Comparison of ENCODE assay signal across 29 cellular contexts in genomic region chr18:10215444-10215843, GRCh38.
"Had no signal": no experiment of that assay in that cellular context is flagged by ENCODE, and none has a peak within 500 bp of the region (broad histone marks: within the 10 kb centered on the region; RNA-seq: fewer than 3 reads in every experiment).

No MANE protein-coding gene starts in this region.

- H3K27me3 ChIP-seq: dorsolateral prefrontal cortex, neutrophil, ovary, right atrium auricular region, stomach, suprapubic skin, tibial nerve, uterus had no signal

- H3K9me3 ChIP-seq: neutrophil, ovary, psoas muscle, right atrium auricular region, suprapubic skin, uterus had no signal

- H3K36me3 ChIP-seq: neutrophil, ovary, right atrium auricular region, stomach, suprapubic skin, tibial nerve, uterus had no signal

- ATAC-seq: effector memory CD8-positive, alpha-beta T cell; esophagus mucosa; left ventricle myocardium superior; psoas muscle had no signal

- H3K4me3 ChIP-seq: dorsolateral prefrontal cortex, ovary, psoas muscle, right atrium auricular region, stomach, suprapubic skin, tibial nerve, uterus had no signal

- H3K4me1 Mint-ChIP-seq: activated naive CD8-positive, alpha-beta T cell treated with anti-CD3 and anti-CD28 coated beads for 36 hours; central memory CD8-positive, alpha-beta T cell had no signal

- H3K27ac ChIP-seq: dorsolateral prefrontal cortex, ovary, psoas muscle, right atrium auricular region, stomach, suprapubic skin, tibial nerve, uterus had no signal

- H3K4me1 ChIP-seq: psoas muscle, right atrium auricular region, suprapubic skin, tibial nerve, uterus had no signal

- H3K4me3 Mint-ChIP-seq: activated CD4-positive, alpha-beta memory T cell treated with anti-CD3 and anti-CD28 coated beads for 36 hours; activated naive CD8-positive, alpha-beta T cell treated with anti-CD3 and anti-CD28 coated beads for 36 hours; central memory CD8-positive, alpha-beta T cell; effector memory CD8-positive, alpha-beta T cell; natural killer cell treated with Interleukin-12 subunit alpha and Interleukin-12 subunit beta and Interleukin-15 and Interleukin-18, amount 100 ng/mL, for 72 hours; T-helper 2 cell treated with Interferon-gamma antibody and Interleukin-4, amounts not matched to agents 5 μg/mL and 100 μg/mL, for 36 hours had no signal

- H3K27ac Mint-ChIP-seq: activated CD4-positive, alpha-beta memory T cell treated with anti-CD3 and anti-CD28 coated beads for 36 hours; activated naive CD8-positive, alpha-beta T cell treated with anti-CD3 and anti-CD28 coated beads for 36 hours; effector memory CD8-positive, alpha-beta T cell; natural killer cell treated with Interleukin-12 subunit alpha and Interleukin-12 subunit beta and Interleukin-15 and Interleukin-18, amount 100 ng/mL, for 72 hours; T-helper 2 cell treated with Interferon-gamma antibody and Interleukin-4, amounts not matched to agents 5 μg/mL and 100 μg/mL, for 36 hours had no signal

- H3K27me3 Mint-ChIP-seq: activated naive CD8-positive, alpha-beta T cell treated with anti-CD3 and anti-CD28 coated beads for 36 hours had no signal

- H3K9me3 Mint-ChIP-seq: activated CD4-positive, alpha-beta memory T cell treated with anti-CD3 and anti-CD28 coated beads for 36 hours; activated naive CD8-positive, alpha-beta T cell treated with anti-CD3 and anti-CD28 coated beads for 36 hours; natural killer cell treated with Interleukin-12 subunit alpha and Interleukin-12 subunit beta and Interleukin-15 and Interleukin-18, amount 100 ng/mL, for 72 hours had no signal

- FAIRE-seq: astrocyte, colon, endothelial cell of umbilical vein, frontal cortex, TTC549 had no signal

- H3K36me3 Mint-ChIP-seq: activated CD4-positive, alpha-beta memory T cell treated with anti-CD3 and anti-CD28 coated beads for 36 hours; activated naive CD8-positive, alpha-beta T cell treated with anti-CD3 and anti-CD28 coated beads for 36 hours; natural killer cell treated with Interleukin-12 subunit alpha and Interleukin-12 subunit beta and Interleukin-15 and Interleukin-18, amount 100 ng/mL, for 72 hours had no signal

- DNase-seq: activated CD4-positive, alpha-beta memory T cell treated with anti-CD3 and anti-CD28 coated beads for 36 hours; activated naive CD4-positive, alpha-beta T cell treated with Interleukin-2 at 50 U/mL for 16 hours; activated naive CD8-positive, alpha-beta T cell treated with anti-CD3 and anti-CD28 coated beads for 36 hours; activated T-cell treated with anti-CD3 and anti-CD28 coated beads, Interleukin-2, amount 50 U/mL, for 48 hours; dorsolateral prefrontal cortex; effector memory CD8-positive, alpha-beta T cell; hippocampal formation; left ventricle myocardium superior; mammary epithelial cell; midbrain; ovary; psoas muscle; stimulated activated CD4-positive, alpha-beta T cell treated with anti-CD3 and anti-CD28 coated beads, Interleukin-12 subunit alpha, Interleukin-12 subunit beta, amount 100 ng/mL, for 4 hours; stimulated activated CD4-positive, alpha-beta T cell treated with anti-CD3 and anti-CD28 coated beads, Interleukin-4, amount 100 ng/mL, for 4 hours; stomach; uterus had no signal
